ENCODE assay signal across 8 cellular contexts in genomic region chr14:68363841-68364711, GRCh38.
DNase-seq lines count a peak whose midpoint lies in the region; ATAC-seq and TF ChIP-seq lines count a peak whose summit lies in the region.
"Had no signal": no experiment of that assay in that cellular context is flagged by ENCODE, and none has a peak within 500 bp of the region (broad histone marks: within the 10 kb centered on the region; RNA-seq: fewer than 3 reads in every experiment).

No MANE protein-coding gene starts in this region.

- no peak overlapping the region for H3K4me3 ChIP-seq in SJCRH30
- no peak overlapping the region for H3K4me3 ChIP-seq in uterus

- H3K36me3 ChIP-seq in SJCRH30: no peaks in the 10 kb centered on the region
- no peaks in the 10 kb centered on the region for H3K36me3 ChIP-seq in uterus

- H3K27me3 Mint-ChIP-seq in naive thymus-derived CD8-positive, alpha-beta T cell: no peaks in the 10 kb centered on the region

- H3K27ac ChIP-seq in SJCRH30 (peak overlapping the region; percentile 47), uterus (peak overlapping the region; percentile 86 to 95)

- H3K4me3 Mint-ChIP-seq in naive thymus-derived CD8-positive, alpha-beta T cell: peak overlapping the region in 5 of 10 donors; percentile 9 to 50 (median 45)

- no peaks in the 10 kb centered on the region for H3K36me3 Mint-ChIP-seq in naive thymus-derived CD8-positive, alpha-beta T cell

- H3K27ac Mint-ChIP-seq in naive thymus-derived CD8-positive, alpha-beta T cell: peak overlapping the region; percentile 35 to 83 (median 47)

- DNase-seq in SJCRH30 (peak in 1 of 2 experiments; percentile 27), head of caudate nucleus (peak in 39 of 42 donors; percentile 16 to 81 (median 56)), uterus (peak in 1 of 2 donors; percentile 35), NCI-H748 (lab: John Stamatoyannopoulos, UW; ENCODE audit: unreplicated experiment) (no peak)
- DNase-seq in naive thymus-derived CD8-positive, alpha-beta T cell: no peak
- DNase-seq in activated CD8-positive, alpha-beta memory T cell treated with anti-CD3 and anti-CD28 coated beads, Interleukin-2, amount 50 U/mL, for 4 hours: no peak
- DNase-seq: stimulated activated naive CD4-positive, alpha-beta T cell treated with Interleukin-2 at 50 U/mL for 16 hours had no signal

- TF ChIP-seq CTCF in uterus (IDR thresholded peaks at IDR 0.05): no peak

- H3K4me1 ChIP-seq in SJCRH30 (peaks cover 29% of the 10 kb centered on the region), uterus (peaks cover 7 to 9% of the 10 kb centered on the region in 2 donors)

- no peak for ATAC-seq in naive thymus-derived CD8-positive, alpha-beta T cell
- no peak for ATAC-seq in HG03521 (IDR thresholded peaks at IDR 0.05; ENCODE audit: unreplicated experiment)

- peaks cover 33 to 76% (median 66%) of the 10 kb centered on the region in 4 donors for H3K4me1 Mint-ChIP-seq in naive thymus-derived CD8-positive, alpha-beta T cell

- intact Hi-C loops in head of caudate nucleus (cut with DNase I) (no loop called here), uterus (cut with DNase I; ENCODE audit: low total_unique reads) (no loop called here)

- POLR2A ChIA-PET in naive thymus-derived CD8-positive, alpha-beta T cell (lab: Charles Lee): interaction anchor here (0.7 to 2.0 kb wide), 2 partner anchors 11 to 202 kb away, joined by 3 to 5 read pairs; no protein-coding TSS in a partner anchor

- no peak for TF ChIP-seq POLR2A in uterus (IDR thresholded peaks at IDR 0.05)

- no peaks in the 10 kb centered on the region for H3K9me3 ChIP-seq in SJCRH30 (replicated peaks)
- no peaks in the 10 kb centered on the region for H3K9me3 ChIP-seq in uterus

- H3K9me3 Mint-ChIP-seq in naive thymus-derived CD8-positive, alpha-beta T cell: no peaks in the 10 kb centered on the region

- no peaks in the 10 kb centered on the region for H3K27me3 ChIP-seq in SJCRH30
- no peaks in the 10 kb centered on the region for H3K27me3 ChIP-seq in uterus

Comparison
In these comparisons a context has a peak if more than half of its experiments do, and no peak if none do; other contexts are left out.
1. DNase-seq: peak in head of caudate nucleus (39 of 42); none in naive thymus-derived CD8-positive, alpha-beta T cell (0 of 10), NCI-H748 (single experiment) and activated CD8-positive, alpha-beta memory T cell treated with anti-CD3 and anti-CD28 coated beads, Interleukin-2, amount 50 U/mL, for 4 hours (single experiment).